1 cellular context compared by ENCODE assay signal in the genomic region with DNA sequence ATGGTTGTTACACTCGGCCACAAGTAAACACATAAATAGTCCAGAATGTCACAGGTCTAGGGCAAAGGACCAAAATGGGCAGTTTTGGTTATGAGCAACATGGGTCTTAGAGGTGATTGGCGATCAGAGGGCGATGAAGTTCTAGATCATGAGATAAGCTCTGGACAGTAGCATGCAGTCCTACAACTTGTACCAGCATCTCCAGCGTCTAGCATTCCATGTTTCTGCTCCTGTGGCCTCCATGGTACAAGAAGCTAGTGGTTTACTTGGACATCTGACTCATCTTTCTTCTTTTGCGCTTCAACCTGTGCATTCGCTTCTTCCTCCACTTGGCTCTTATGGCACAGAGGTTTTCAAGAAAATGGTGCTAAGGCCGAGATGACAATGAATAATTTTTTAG.
TF ChIP-seq lines count a peak whose summit lies in the region.

No MANE protein-coding gene starts in this region.

TF ChIP-seq in IMR-90, 13 proteins besides CTCF, POLR2A, EP300 and RAD21:
- TF ChIP-seq NFE2L2 (IDR thresholded peaks at IDR 0.05; ENCODE audit: low read depth, low read length) (no peak), FOS (IDR thresholded peaks at IDR 0.05; ENCODE audit: low read depth, low read length) (no peak), RCOR1 (IDR thresholded peaks at IDR 0.05; ENCODE audit: insufficient replicate concordance, low read length) (no peak), CEBPB (IDR thresholded peaks at IDR 0.05; ENCODE audit: low read depth, low read length) (no peak), MAFK (IDR thresholded peaks at IDR 0.05; ENCODE audit: low read depth, low read length) (no peak), MAZ (IDR thresholded peaks at IDR 0.05; ENCODE audit: borderline replicate concordance, low read depth, low read length) (no peak), RFX5 (IDR thresholded peaks at IDR 0.05; ENCODE audit: low read depth, low read length) (no peak), CHD1 (IDR thresholded peaks at IDR 0.05; ENCODE audit: low read depth, low read length) (no peak), BHLHE40 (IDR thresholded peaks at IDR 0.05; ENCODE audit: low read depth, low read length) (no peak)
- TF ChIP-seq, protein P1, sequence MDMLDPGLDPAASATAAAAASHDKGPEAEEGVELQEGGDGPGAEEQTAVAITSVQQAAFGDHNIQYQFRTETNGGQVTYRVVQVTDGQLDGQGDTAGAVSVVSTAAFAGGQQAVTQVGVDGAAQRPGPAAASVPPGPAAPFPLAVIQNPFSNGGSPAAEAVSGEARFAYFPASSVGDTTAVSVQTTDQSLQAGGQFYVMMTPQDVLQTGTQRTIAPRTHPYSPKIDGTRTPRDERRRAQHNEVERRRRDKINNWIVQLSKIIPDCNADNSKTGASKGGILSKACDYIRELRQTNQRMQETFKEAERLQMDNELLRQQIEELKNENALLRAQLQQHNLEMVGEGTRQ (IDR thresholded peaks at IDR 0.05; ENCODE audit: low read depth, low read length) = no peak
